ENCODE assay signal across 10 cellular contexts in genomic region chr4:165384608-165385007, GRCh38. TPM values are rescaled to one million over a fixed set of nuclear protein-coding genes. Genes with fewer than 3 reads are reported as not detected.
DNase-seq lines count a peak whose midpoint lies in the region; ATAC-seq, FAIRE-seq and TF ChIP-seq lines count a peak whose summit lies in the region.
"Had no signal": no experiment of that assay in that cellular context is flagged by ENCODE, and none has a peak within 500 bp of the region (broad histone marks: within the 10 kb centered on the region; RNA-seq: fewer than 3 reads in every experiment).

No MANE protein-coding gene starts in this region.

- no peak overlapping the region for H3K4me3 Mint-ChIP-seq in activated T-helper 17 cell treated with anti-CD3 and anti-CD28 coated beads, Interleukin-2, amount 50 U/mL, for 72 hours
- no peak overlapping the region for H3K4me3 Mint-ChIP-seq in naive thymus-derived CD4-positive, alpha-beta T cell

- no peaks in the 10 kb centered on the region for H3K4me1 ChIP-seq in naive thymus-derived CD4-positive, alpha-beta T cell (ENCODE audit: control insufficient read depth in 2 of 2, insufficient read depth in 2 of 2, low read length in 2 of 2)

- H3K36me3 Mint-ChIP-seq in activated T-helper 17 cell treated with anti-CD3 and anti-CD28 coated beads, Interleukin-2, amount 50 U/mL, for 72 hours (ENCODE audit: low read depth), result no peaks in the 10 kb centered on the region
- H3K36me3 Mint-ChIP-seq in naive thymus-derived CD4-positive, alpha-beta T cell, result peaks cover 0 to 3% (median 0%) of the 10 kb centered on the region in 5 donors

- DNase-seq in D721Med (ENCODE audit: insufficient read length, low spot score) (no peak), NCI-H1105 (lab: John Stamatoyannopoulos, UW) (peak; percentile 73), SW480 (ENCODE audit: low spot score) (peak; percentile 7), fibroblast of mammary gland (ENCODE audit: low read depth) (peak; percentile 86), cortex of kidney (lab: John Stamatoyannopoulos, UW) (no peak)
- DNase-seq in naive thymus-derived CD4-positive, alpha-beta T cell, result no peak
- DNase-seq: NCI-H2029 treated with DMSO at 0.1 percent for 48 hours had no signal

- H3K27ac Mint-ChIP-seq in activated T-helper 17 cell treated with anti-CD3 and anti-CD28 coated beads, Interleukin-2, amount 50 U/mL, for 72 hours, result no peak overlapping the region
- no peak overlapping the region for H3K27ac Mint-ChIP-seq in naive thymus-derived CD4-positive, alpha-beta T cell

- intact Hi-C loops in naive thymus-derived CD4-positive, alpha-beta T cell (cut with micrococcal nuclease), result no loop called here

- no peak overlapping the region for H3K4me3 ChIP-seq in fibroblast of mammary gland (ENCODE audit: control insufficient read depth, low read depth, low read length)
- H3K4me3 ChIP-seq in naive thymus-derived CD4-positive, alpha-beta T cell (ENCODE audit: low read length), result no peak overlapping the region
- H3K4me3 ChIP-seq: gastroesophageal sphincter had no signal

- no peak for ATAC-seq in activated T-helper 17 cell treated with anti-CD3 and anti-CD28 coated beads, Interleukin-2, amount 50 U/mL, for 72 hours (replicated peaks)
- ATAC-seq in naive thymus-derived CD4-positive, alpha-beta T cell, result no peak
- ATAC-seq in GM21619 (IDR thresholded peaks at IDR 0.05; ENCODE audit: unreplicated experiment), result no peak
- ATAC-seq: gastroesophageal sphincter had no signal

- H3K36me3 ChIP-seq in naive thymus-derived CD4-positive, alpha-beta T cell (ENCODE audit: control insufficient read depth in 2 of 3, insufficient read depth in 3 of 3, low read length in 3 of 3), result no peaks in the 10 kb centered on the region
- H3K36me3 ChIP-seq: gastroesophageal sphincter had no signal

- peaks cover 44% of the 10 kb centered on the region for H3K27me3 Mint-ChIP-seq in activated T-helper 17 cell treated with anti-CD3 and anti-CD28 coated beads, Interleukin-2, amount 50 U/mL, for 72 hours
- H3K27me3 Mint-ChIP-seq in naive thymus-derived CD4-positive, alpha-beta T cell, result peaks cover 32 to 63% (median 46%) of the 10 kb centered on the region in 5 donors

- H3K9me3 Mint-ChIP-seq in activated T-helper 17 cell treated with anti-CD3 and anti-CD28 coated beads, Interleukin-2, amount 50 U/mL, for 72 hours, result no peaks in the 10 kb centered on the region
- no peaks in the 10 kb centered on the region for H3K9me3 Mint-ChIP-seq in naive thymus-derived CD4-positive, alpha-beta T cell

- no peaks in the 10 kb centered on the region for H3K9me3 ChIP-seq in naive thymus-derived CD4-positive, alpha-beta T cell (ENCODE audit: control insufficient read depth in 2 of 3, low read length in 3 of 3)
- H3K9me3 ChIP-seq: gastroesophageal sphincter had no signal

- no peaks in the 10 kb centered on the region for H3K27me3 ChIP-seq in naive thymus-derived CD4-positive, alpha-beta T cell (ENCODE audit: control insufficient read depth in 2 of 2, insufficient read depth in 2 of 2, low read length in 2 of 2)
- H3K27me3 ChIP-seq: gastroesophageal sphincter had no signal

- no peak for FAIRE-seq in D721Med (lab: Jason Lieb, UNC)

- H3K27ac ChIP-seq in naive thymus-derived CD4-positive, alpha-beta T cell (ENCODE audit: low read depth, low read length), result no peak overlapping the region

- POLR2A ChIA-PET in naive thymus-derived CD4-positive, alpha-beta T cell (lab: Charles Lee), result interaction anchor here (0.6 to 1.3 kb wide), 2 partner anchors 9 to 33 kb away, joined by 3 read pairs; no protein-coding TSS in a partner anchor

- TF ChIP-seq CTCF in D721Med (IDR thresholded peaks at IDR 0.05; ENCODE audit: insufficient read depth, missing control alignments) (peak; percentile 18), fibroblast of mammary gland (conservative IDR thresholded peaks at IDR 0.05; ENCODE audit: control insufficient read depth, insufficient read depth, low read depth, low read length) (no peak)

- H3K4me1 Mint-ChIP-seq in activated T-helper 17 cell treated with anti-CD3 and anti-CD28 coated beads, Interleukin-2, amount 50 U/mL, for 72 hours, result no peaks in the 10 kb centered on the region
- H3K4me1 Mint-ChIP-seq in naive thymus-derived CD4-positive, alpha-beta T cell, result no peaks in the 10 kb centered on the region

- CTCF ChIA-PET in naive thymus-derived CD4-positive, alpha-beta T cell (lab: Charles Lee), result no interaction called here

RNA-seq across cellular contexts. Expression of gene CPE, which starts 5.8 kb away (rescaled TPM):
- total RNA-seq in activated T-helper 17 cell treated with anti-CD3 and anti-CD28 coated beads, Interleukin-2, amount 50 U/mL, for 72 hours, result not detected
- total RNA-seq in naive thymus-derived CD4-positive, alpha-beta T cell, result not detected
- polyA plus RNA-seq in naive thymus-derived CD4-positive, alpha-beta T cell, result under 1 TPM; 0.09 to 0.10 TPM

RNA-seq across cellular contexts. Expression of gene MSMO1, which starts 57.1 kb away (rescaled TPM):
- 10 to 100 TPM; 57.9 to 71.4 TPM for total RNA-seq in activated T-helper 17 cell treated with anti-CD3 and anti-CD28 coated beads, Interleukin-2, amount 50 U/mL, for 72 hours
- total RNA-seq in naive thymus-derived CD4-positive, alpha-beta T cell, result 10 to 100 TPM in 4 of 5 experiments, 1 to 10 TPM in 1; 9.6 to 37.9 (median 24.6) TPM
- 10 to 100 TPM; 16.1 to 22.8 TPM for polyA plus RNA-seq in naive thymus-derived CD4-positive, alpha-beta T cell

Comparison
In these comparisons a context has a peak if more than half of its experiments do, and no peak if none do; other contexts are left out.
1. DNase-seq: peak in NCI-H1105 (single experiment), SW480 (single experiment) and fibroblast of mammary gland (single experiment); none in D721Med (single experiment), naive thymus-derived CD4-positive, alpha-beta T cell (0 of 9) and cortex of kidney (single experiment).